13 cellular contexts compared by ENCODE assay signal in genomic region chr17:73349138-73349537, GRCh38. TPM values are rescaled to one million over a fixed set of nuclear protein-coding genes. Genes with fewer than 3 reads are reported as not detected.
DNase-seq lines count a peak whose midpoint lies in the region; ATAC-seq and TF ChIP-seq lines count a peak whose summit lies in the region.
"Had no signal": no experiment of that assay in that cellular context is flagged by ENCODE, and none has a peak within 500 bp of the region (broad histone marks: within the 10 kb centered on the region; RNA-seq: fewer than 3 reads in every experiment).

No MANE protein-coding gene starts in this region.

- H3K4me3 Mint-ChIP-seq in glutamatergic neuron (ENCODE audit: unreplicated experiment) (no peak overlapping the region), neural crest cell (peak overlapping the region; percentile 69)
- no peak overlapping the region for H3K4me3 Mint-ChIP-seq in natural killer cell treated with Interleukin-12 subunit alpha and Interleukin-12 subunit beta and Interleukin-15 and Interleukin-18, amount 100 ng/mL, for 72 hours
- H3K4me3 Mint-ChIP-seq: activated CD4-positive, alpha-beta T cell treated with anti-CD3 and anti-CD28 coated beads, Interleukin-2, amount 10 ng/mL, durations not matched to agents 24 days and 14 days; natural killer cell had no signal

- DNase-seq in Right ventricle myocardium inferior (ENCODE audit: missing footprints) (peak; percentile 59), right atrium auricular region (ENCODE audit: low spot score) (no peak), glutamatergic neuron (no peak), neural crest cell (ENCODE audit: low read depth, low spot score) (peak; percentile 29), vagina (ENCODE audit: extremely low spot score in 2 of 2) (no peak), DMS53 treated with DMSO at 0.1 percent for 48 hours (lab: John Stamatoyannopoulos, UW; ENCODE audit: unreplicated experiment) (no peak)
- no peak for DNase-seq in activated effector memory CD4-positive, alpha-beta T cell treated with Interleukin-2 at 50 U/mL for 16 hours
- DNase-seq in natural killer cell treated with Interleukin-12 subunit alpha and Interleukin-12 subunit beta and Interleukin-15 and Interleukin-18, amount 100 ng/mL, for 72 hours (ENCODE audit: low spot score) = no peak
- DNase-seq: ACHN; activated CD4-positive, alpha-beta T cell treated with anti-CD3 and anti-CD28 coated beads, Interleukin-2, amount 10 ng/mL, durations not matched to agents 24 days and 14 days; dermis blood vessel endothelial cell; natural killer cell; NCI-H1105 had no signal

- H3K36me3 Mint-ChIP-seq in glutamatergic neuron (ENCODE audit: unreplicated experiment) = no peaks in the 10 kb centered on the region
- H3K36me3 Mint-ChIP-seq in neural crest cell (ENCODE audit: low read depth) = no peaks in the 10 kb centered on the region
- no peaks in the 10 kb centered on the region for H3K36me3 Mint-ChIP-seq in natural killer cell treated with Interleukin-12 subunit alpha and Interleukin-12 subunit beta and Interleukin-15 and Interleukin-18, amount 100 ng/mL, for 72 hours
- H3K36me3 Mint-ChIP-seq: natural killer cell had no signal

- no peaks in the 10 kb centered on the region for H3K9me3 ChIP-seq in right atrium auricular region
- no peaks in the 10 kb centered on the region for H3K9me3 ChIP-seq in vagina

- H3K4me1 ChIP-seq in right atrium auricular region = peaks cover 0 to 8% of the 10 kb centered on the region in 2 donors
- peaks cover 26% of the 10 kb centered on the region for H3K4me1 ChIP-seq in vagina

- H3K27ac ChIP-seq in right atrium auricular region = no peak overlapping the region
- H3K27ac ChIP-seq in vagina = peak overlapping the region; percentile 78

- no peak overlapping the region for H3K4me3 ChIP-seq in right atrium auricular region
- H3K4me3 ChIP-seq in vagina = no peak overlapping the region

- peak; percentile 53 for ATAC-seq in Right ventricle myocardium inferior
- no peak for ATAC-seq in natural killer cell treated with Interleukin-12 subunit alpha and Interleukin-12 subunit beta and Interleukin-15 and Interleukin-18, amount 100 ng/mL, for 72 hours
- ATAC-seq: natural killer cell had no signal

- TF ChIP-seq CTCF in right atrium auricular region (IDR thresholded peaks at IDR 0.05) (no peak), glutamatergic neuron (IDR thresholded peaks at IDR 0.05; ENCODE audit: partially characterized antibody, unreplicated experiment) (no peak), neural crest cell (conservative IDR thresholded peaks at IDR 0.05) (no peak), vagina (IDR thresholded peaks at IDR 0.05) (no peak)

- no peak for TF ChIP-seq POLR2A in vagina (IDR thresholded peaks at IDR 0.05)

- H3K36me3 ChIP-seq in right atrium auricular region = no peaks in the 10 kb centered on the region
- no peaks in the 10 kb centered on the region for H3K36me3 ChIP-seq in vagina

- H3K4me1 Mint-ChIP-seq in glutamatergic neuron (ENCODE audit: low read depth, unreplicated experiment) = peaks cover 22% of the 10 kb centered on the region
- H3K4me1 Mint-ChIP-seq in neural crest cell = peaks cover 49% of the 10 kb centered on the region
- H3K4me1 Mint-ChIP-seq in natural killer cell treated with Interleukin-12 subunit alpha and Interleukin-12 subunit beta and Interleukin-15 and Interleukin-18, amount 100 ng/mL, for 72 hours (ENCODE audit: low read depth in 2 of 2) = peaks cover 0 to 6% of the 10 kb centered on the region in 2 donors
- H3K4me1 Mint-ChIP-seq: activated CD4-positive, alpha-beta T cell treated with anti-CD3 and anti-CD28 coated beads, Interleukin-2, amount 10 ng/mL, durations not matched to agents 24 days and 14 days; natural killer cell had no signal

- intact Hi-C loops in Right ventricle myocardium inferior (cut with DNase I) (no loop called here), vagina (cut with DNase I) (no loop called here)

- H3K9me3 Mint-ChIP-seq in glutamatergic neuron (ENCODE audit: unreplicated experiment) (peaks cover 9% of the 10 kb centered on the region), neural crest cell (no peaks in the 10 kb centered on the region)
- H3K9me3 Mint-ChIP-seq in natural killer cell treated with Interleukin-12 subunit alpha and Interleukin-12 subunit beta and Interleukin-15 and Interleukin-18, amount 100 ng/mL, for 72 hours = no peaks in the 10 kb centered on the region
- H3K9me3 Mint-ChIP-seq: activated CD4-positive, alpha-beta T cell treated with anti-CD3 and anti-CD28 coated beads, Interleukin-2, amount 10 ng/mL, durations not matched to agents 24 days and 14 days; natural killer cell had no signal

- H3K27me3 Mint-ChIP-seq in glutamatergic neuron (ENCODE audit: unreplicated experiment) (peaks cover 13% of the 10 kb centered on the region), neural crest cell (ENCODE audit: low read depth) (no peaks in the 10 kb centered on the region)
- no peaks in the 10 kb centered on the region for H3K27me3 Mint-ChIP-seq in natural killer cell treated with Interleukin-12 subunit alpha and Interleukin-12 subunit beta and Interleukin-15 and Interleukin-18, amount 100 ng/mL, for 72 hours
- H3K27me3 Mint-ChIP-seq: activated CD4-positive, alpha-beta T cell treated with anti-CD3 and anti-CD28 coated beads, Interleukin-2, amount 10 ng/mL, durations not matched to agents 24 days and 14 days had no signal

- no peaks in the 10 kb centered on the region for H3K27me3 ChIP-seq in right atrium auricular region
- H3K27me3 ChIP-seq in vagina = no peaks in the 10 kb centered on the region

- H3K27ac Mint-ChIP-seq in glutamatergic neuron (ENCODE audit: unreplicated experiment) (peak overlapping the region; percentile 25), neural crest cell (ENCODE audit: unreplicated experiment) (peak overlapping the region; percentile 98)
- no peak overlapping the region for H3K27ac Mint-ChIP-seq in natural killer cell treated with Interleukin-12 subunit alpha and Interleukin-12 subunit beta and Interleukin-15 and Interleukin-18, amount 100 ng/mL, for 72 hours
- H3K27ac Mint-ChIP-seq: activated CD4-positive, alpha-beta T cell treated with anti-CD3 and anti-CD28 coated beads, Interleukin-2, amount 10 ng/mL, durations not matched to agents 24 days and 14 days; natural killer cell had no signal

RNA-seq across cellular contexts. Expression of gene CDC42EP4, which starts 37.3 kb away (rescaled TPM):
- total RNA-seq in Right ventricle myocardium inferior = 58.8 TPM
- 10 to 100 TPM; 35.4 to 56.0 TPM for total RNA-seq in right atrium auricular region
- 124 TPM for total RNA-seq in glutamatergic neuron (ENCODE audit: unreplicated experiment)
- total RNA-seq in neural crest cell = 31.0 and 33.4 TPM in 2 replicates
- total RNA-seq in vagina = 73.7 TPM
- total RNA-seq in natural killer cell treated with Interleukin-12 subunit alpha and Interleukin-12 subunit beta and Interleukin-15 and Interleukin-18, amount 100 ng/mL, for 72 hours = 1 to 10 TPM; 1.1 to 1.7 TPM

Comparison
In these comparisons a context has a peak if more than half of its experiments do, and no peak if none do; other contexts are left out.
1. DNase-seq: peak in Right ventricle myocardium inferior (single experiment) and neural crest cell (single experiment); none in right atrium auricular region (single experiment), glutamatergic neuron (single experiment), vagina (0 of 2), activated effector memory CD4-positive, alpha-beta T cell treated with Interleukin-2 at 50 U/mL for 16 hours (single experiment), natural killer cell treated with Interleukin-12 subunit alpha and Interleukin-12 subunit beta and Interleukin-15 and Interleukin-18, amount 100 ng/mL, for 72 hours (single experiment) and DMS53 treated with DMSO at 0.1 percent for 48 hours (single experiment).
2. H3K27ac Mint-ChIP-seq: peak in glutamatergic neuron (single experiment) and neural crest cell (single experiment); none in natural killer cell treated with Interleukin-12 subunit alpha and Interleukin-12 subunit beta and Interleukin-15 and Interleukin-18, amount 100 ng/mL, for 72 hours (0 of 2).
3. RNA of gene CDC42EP4, which starts 37.3 kb away (total RNA-seq): 124 TPM in glutamatergic neuron (single experiment), 73.7 TPM in vagina (single experiment), 58.8 TPM in Right ventricle myocardium inferior (single experiment), 35.4 to 56.0 TPM in right atrium auricular region and 31.0 to 33.4 TPM in neural crest cell; 1.1 to 1.7 TPM in natural killer cell treated with Interleukin-12 subunit alpha and Interleukin-12 subunit beta and Interleukin-15 and Interleukin-18, amount 100 ng/mL, for 72 hours; every median in the first group is over 10 times any median in the second.